17 cellular contexts compared by ENCODE assay signal in the genomic region with DNA sequence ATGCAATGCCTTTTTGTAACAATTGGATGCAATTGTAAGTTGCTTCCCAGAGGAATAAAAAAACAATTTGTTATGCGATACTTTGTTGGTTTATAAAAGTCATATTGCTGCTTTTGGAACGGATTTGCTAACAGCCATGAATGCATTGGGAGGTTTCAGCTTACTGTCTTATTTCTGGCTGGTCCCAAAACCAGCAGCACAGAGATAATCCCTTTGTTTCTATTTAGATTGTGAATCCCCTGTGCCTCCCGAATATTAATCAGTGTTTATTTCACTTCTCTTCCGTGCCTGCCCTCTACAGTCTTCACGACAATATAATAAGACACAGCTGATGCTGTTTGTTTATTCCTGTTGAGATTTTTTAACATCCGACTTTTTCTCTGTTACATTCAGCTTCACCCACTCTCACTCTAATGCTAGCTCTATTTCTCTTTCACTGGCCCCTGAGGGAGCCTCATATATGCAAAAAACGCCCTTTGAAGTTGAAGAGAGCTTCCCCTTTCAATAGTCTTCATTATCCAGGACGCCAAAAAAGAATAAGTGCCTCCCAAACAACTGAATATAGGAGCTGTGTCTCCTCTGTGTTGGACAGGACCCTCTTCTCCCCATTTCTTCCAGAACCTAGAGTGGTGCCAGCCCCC.
DNase-seq lines count a peak whose midpoint lies in the region; ATAC-seq and TF ChIP-seq lines count a peak whose summit lies in the region.
"Had no signal": no experiment of that assay in that cellular context is flagged by ENCODE, and none has a peak within 500 bp of the region (broad histone marks: within the 10 kb centered on the region; RNA-seq: fewer than 3 reads in every experiment).

No MANE protein-coding gene starts in this region.

- no peaks in the 10 kb centered on the region for H3K9me3 ChIP-seq in HUES64 (ENCODE audit: insufficient read depth, low read depth, low read length)
- no peaks in the 10 kb centered on the region for H3K9me3 ChIP-seq in SJCRH30 (replicated peaks)

- no peak overlapping the region for H3K27ac Mint-ChIP-seq in glutamatergic neuron (ENCODE audit: unreplicated experiment)

- 32% methylated on average over 8 of the region's 8 CpGs for WGBS in HUES64

- no peaks in the 10 kb centered on the region for H3K27me3 ChIP-seq in HUES64 (ENCODE audit: insufficient read depth, low read length)
- H3K27me3 ChIP-seq in SJCRH30 = no peaks in the 10 kb centered on the region

- H3K27me3 Mint-ChIP-seq in glutamatergic neuron (ENCODE audit: unreplicated experiment) = no peaks in the 10 kb centered on the region

- ATAC-seq in sciatic nerve (peak; percentile 38), HG02973 (IDR thresholded peaks at IDR 0.05; ENCODE audit: unreplicated experiment) (no peak)

- TF ChIP-seq CTCF in glutamatergic neuron (IDR thresholded peaks at IDR 0.05; ENCODE audit: partially characterized antibody, unreplicated experiment) (no peak), GM10266 (IDR thresholded peaks at IDR 0.05; ENCODE audit: control insufficient read depth, insufficient read depth, low read depth, missing control alignments) (no peak)

- peaks cover 6% of the 10 kb centered on the region for H3K4me1 Mint-ChIP-seq in glutamatergic neuron (ENCODE audit: low read depth, unreplicated experiment)

- H3K36me3 ChIP-seq in HUES64 (ENCODE audit: insufficient read depth, low read length) (no peaks in the 10 kb centered on the region), SJCRH30 (no peaks in the 10 kb centered on the region)

- H3K9me3 Mint-ChIP-seq in glutamatergic neuron (ENCODE audit: unreplicated experiment) = no peaks in the 10 kb centered on the region

- H3K4me3 ChIP-seq in HUES64 (ENCODE audit: low read length) = peak overlapping the region; percentile 14; the same call in 1 of the 2 replicates
- peak overlapping the region; percentile 41 for H3K4me3 ChIP-seq in SJCRH30
- H3K4me3 ChIP-seq: coronary artery had no signal

- H3K9ac ChIP-seq in HUES64 (ENCODE audit: low read depth, low read length) = no peak overlapping the region

- no peaks in the 10 kb centered on the region for H3K36me3 Mint-ChIP-seq in glutamatergic neuron (ENCODE audit: unreplicated experiment)

- H3K4me3 Mint-ChIP-seq in glutamatergic neuron (ENCODE audit: unreplicated experiment) = peak overlapping the region; percentile 6

- no peak overlapping the region for H3K27ac ChIP-seq in HUES64 (ENCODE audit: low read depth, low read length)
- H3K27ac ChIP-seq in SJCRH30 = no peak overlapping the region
- H3K27ac ChIP-seq: coronary artery, epithelial cell of prostate had no signal

- H3K4me1 ChIP-seq in HUES64 (ENCODE audit: insufficient read depth, low read length) = peaks cover 11% of the 10 kb centered on the region
- H3K4me1 ChIP-seq in SJCRH30 = no peaks in the 10 kb centered on the region; the same call in 1 of the 2 replicates

- intact Hi-C loops in sciatic nerve (cut with DNase I) = no loop called here

- peak; percentile 4 to 41 for DNase-seq in SJCRH30
- DNase-seq in glutamatergic neuron = no peak
- no peak for DNase-seq in sciatic nerve (ENCODE audit: low spot score)
- DNase-seq in GM10266 (ENCODE audit: extremely low spot score) = no peak
- DNase-seq in mucosa of gallbladder (ENCODE audit: low spot score) = no peak
- DNase-seq: activated CD4-positive, alpha-beta T cell treated with anti-CD3 and anti-CD28 coated beads for 4 hours; activated gamma-delta T cell treated with Interleukin-2 at 50 U/mL for 16 hours; anterior cingulate cortex; KBM-7; NCI-H1092; occipital lobe; SIG-M5; T-helper 9 cell had no signal

Comparison
In these comparisons a context has a peak if more than half of its experiments do, and no peak if none do; other contexts are left out.
1. DNase-seq: peak in SJCRH30 (2 of 2); none in glutamatergic neuron (single experiment), sciatic nerve (single experiment), GM10266 (single experiment) and mucosa of gallbladder (single experiment).